Comparison of ENCODE assay signal across 8 cellular contexts in genomic region chr11:44096360-44097188, GRCh38. TPM values are rescaled to one million over a fixed set of nuclear protein-coding genes. Genes with fewer than 3 reads are reported as not detected.
A peak's percentile ranks its signal among the peaks of the same experiment; 100 is the strongest.
DNase-seq lines count a peak whose midpoint lies in the region; ATAC-seq and TF ChIP-seq lines count a peak whose summit lies in the region.

No MANE protein-coding gene starts in this region.

- H3K27me3 ChIP-seq in mononuclear cell (ENCODE audit: insufficient read depth, low read length): no peaks in the 10 kb centered on the region

- TF ChIP-seq CTCF in NB4 (IDR thresholded peaks at IDR 0.05; ENCODE audit: low read depth, low read length): no peak

- DNase-seq in DMS53 (lab: John Stamatoyannopoulos, UW) (peak; percentile 22), DMS53 treated with DMSO at 0.1 percent for 48 hours (lab: John Stamatoyannopoulos, UW; ENCODE audit: unreplicated experiment) (no peak), NB4 (ENCODE audit: low read depth) (no peak), dermis blood vessel endothelial cell (peak; percentile 48), NCI-H1436 (lab: John Stamatoyannopoulos, UW) (no peak), NCI-H1048 (lab: John Stamatoyannopoulos, UW) (no peak)

- peaks cover 15% of the 10 kb centered on the region for H3K4me1 ChIP-seq in mononuclear cell (ENCODE audit: insufficient read depth, low read length)

- no peaks in the 10 kb centered on the region for H3K9me3 ChIP-seq in mononuclear cell (ENCODE audit: low read depth, low read length)

- ATAC-seq in GM18909 (IDR thresholded peaks at IDR 0.05; ENCODE audit: poor library complexity, unreplicated experiment): no peak

- no peak for TF ChIP-seq POLR2A in NB4 (IDR thresholded peaks at IDR 0.05; ENCODE audit: extremely low read depth, insufficient read length)

- H3K4me3 ChIP-seq in NB4 (ENCODE audit: low read depth, low read length) (peak overlapping the region; percentile 62), mononuclear cell (ENCODE audit: low read length) (peak overlapping the region; percentile 68)

RNA-seq across cellular contexts. Expression of gene EXT2, which starts 1.1 kb away (rescaled TPM):
- total RNA-seq in dermis blood vessel endothelial cell (149 and 158 TPM in 2 replicates), mononuclear cell (44.0 TPM)

RNA-seq across cellular contexts. Expression of gene ACCS, which starts 30.5 kb away (rescaled TPM):
- total RNA-seq in dermis blood vessel endothelial cell (8.2 and 9.0 TPM in 2 replicates), mononuclear cell (4.8 TPM)

RNA-seq across cellular contexts. Expression of gene ACCSL, which starts 48.8 kb away (rescaled TPM):
- total RNA-seq in dermis blood vessel endothelial cell (not detected in 2 replicates), mononuclear cell (0.10 TPM)

Comparison
In these comparisons a context has a peak if more than half of its experiments do, and no peak if none do; other contexts are left out.
1. DNase-seq: peak in DMS53 (single experiment) and dermis blood vessel endothelial cell (single experiment); none in DMS53 treated with DMSO at 0.1 percent for 48 hours (single experiment), NB4 (single experiment), NCI-H1436 (single experiment) and NCI-H1048 (single experiment).